In the genomic region with DNA sequence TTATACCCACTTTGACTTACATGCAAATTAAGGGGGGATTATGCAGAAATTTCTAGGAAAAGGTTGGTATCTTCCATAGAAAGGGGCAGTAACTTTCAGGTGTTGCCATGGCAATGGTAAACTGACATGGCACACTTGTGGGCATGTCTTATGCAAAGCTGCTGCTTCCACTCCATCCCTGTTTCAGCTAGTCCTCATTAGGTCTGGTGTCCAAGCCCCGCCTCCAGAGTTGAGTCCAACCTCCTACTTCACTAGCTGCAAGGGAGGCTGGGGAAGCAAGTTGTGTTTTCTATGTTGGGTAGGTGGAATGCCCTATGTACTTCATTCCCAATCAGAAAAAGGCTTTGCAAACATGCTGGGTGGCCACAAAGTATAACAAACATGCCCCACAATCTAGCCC, we compare ENCODE assay signal across 25 cellular contexts. TPM values are rescaled to one million over a fixed set of nuclear protein-coding genes. Genes with fewer than 3 reads are reported as not detected.
"Had no signal": no experiment of that assay in that cellular context is flagged by ENCODE, and none has a peak within 500 bp of the region (broad histone marks: within the 10 kb centered on the region; RNA-seq: fewer than 3 reads in every experiment).

No MANE protein-coding gene starts in this region.

- H3K4me2 ChIP-seq: hepatocyte had no signal

- H2AFZ ChIP-seq: hepatocyte had no signal

- H3K27ac ChIP-seq: gastroesophageal sphincter, hepatocyte, right atrium auricular region, sigmoid colon, skin epidermis, thoracic aorta, transverse colon had no signal

- H3K9me3 ChIP-seq: esophagus squamous epithelium, gastroesophageal sphincter, sigmoid colon, thoracic aorta, transverse colon had no signal

- DNase-seq: effector memory CD8-positive, alpha-beta T cell; esophagus squamous epithelium; foreskin fibroblast; kidney; left cardiac atrium; left ventricle myocardium superior; mesenchymal stem cell; naive B cell; nephron progenitor cell; sigmoid colon; stimulated activated CD4-positive, alpha-beta T cell treated with anti-CD3 and anti-CD28 coated beads, Interleukin-2, amount 100 ng/mL, for 24 hours; stimulated activated CD4-positive, alpha-beta T cell treated with anti-CD3 and anti-CD28 coated beads, Interleukin-4, amount 100 ng/mL, for 4 hours; stimulated activated naive B cell treated with anti-CD40 and anti-IgM and Interleukin-4, amounts not matched to agents 10 μg/mL and 1 μg/mL and 100 μg/mL, for 72 hours; stimulated activated naive CD8-positive, alpha-beta T cell treated with anti-CD3 and anti-CD28 coated beads, Interleukin-15, amount 100 ng/mL, for 72 hours; substantia nigra; transverse colon had no signal

- H3K4me3 ChIP-seq: esophagus squamous epithelium, gastroesophageal sphincter, hepatocyte, lung, right atrium auricular region, sigmoid colon, skin epidermis, thoracic aorta, transverse colon had no signal

- H3K27me3 ChIP-seq: gastroesophageal sphincter, hepatocyte, right atrium auricular region, sigmoid colon, transverse colon had no signal

- H3K36me3 ChIP-seq: esophagus squamous epithelium, gastroesophageal sphincter, right atrium auricular region, sigmoid colon, thoracic aorta, transverse colon had no signal

- ATAC-seq: effector memory CD8-positive, alpha-beta T cell; gastroesophageal sphincter; left cardiac atrium; left ventricle myocardium superior; stimulated activated naive B cell treated with anti-CD40 and anti-IgM and Interleukin-4, amounts not matched to agents 10 μg/mL and 1 μg/mL and 100 μg/mL, for 72 hours; stimulated activated naive CD8-positive, alpha-beta T cell treated with anti-CD3 and anti-CD28 coated beads, Interleukin-15, amount 100 ng/mL, for 72 hours had no signal

- H3K79me2 ChIP-seq: hepatocyte had no signal

RNA-seq across cellular contexts. Expression of gene KLHL40, which starts 14.7 kb away (rescaled TPM):
- total RNA-seq: epithelial cell of proximal tubule, esophagus squamous epithelium, gastroesophageal sphincter, hepatocyte, kidney, lung, osteocyte, posterior vena cava, thoracic aorta had no signal
- polyA plus RNA-seq: hepatocyte, sigmoid colon had no signal

RNA-seq across cellular contexts. Expression of gene HHATL, which starts 31.9 kb away (rescaled TPM):
- total RNA-seq: epithelial cell of proximal tubule, esophagus squamous epithelium, hepatocyte, kidney, osteocyte, sigmoid colon, thoracic aorta had no signal
- polyA plus RNA-seq: hepatocyte had no signal
